In the genomic region with DNA sequence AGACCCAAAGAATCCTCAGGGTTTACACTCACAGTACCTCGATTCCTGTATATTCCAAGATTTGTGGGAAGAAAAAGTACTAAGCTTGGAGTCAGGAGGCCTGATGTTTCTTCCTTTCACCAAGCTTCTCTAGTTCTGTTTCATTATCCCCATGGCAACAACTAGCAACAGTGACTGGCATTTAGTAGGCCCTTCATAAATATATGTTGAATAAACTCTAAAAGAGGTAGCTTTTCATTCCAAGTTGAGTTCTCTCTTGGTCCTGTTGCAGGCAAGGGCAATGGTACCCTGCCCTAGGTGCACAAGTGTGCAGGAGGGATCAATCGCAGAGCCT, we compare ENCODE assay signal across 7 cellular contexts. TPM values are rescaled to one million over a fixed set of nuclear protein-coding genes. Genes with fewer than 3 reads are reported as not detected.
DNase-seq lines count a peak whose midpoint lies in the region; ATAC-seq, FAIRE-seq and TF ChIP-seq lines count a peak whose summit lies in the region.

No MANE protein-coding gene starts in this region.

- in situ Hi-C loops in astrocyte of the cerebellum (cut with HindIII; ENCODE audit: low sequenced_read_pairs) = no loop called here

- H3K27me3 ChIP-seq in kidney epithelial cell (ENCODE audit: control insufficient read depth, insufficient read depth, low read length) = no peaks in the 10 kb centered on the region

- DNase-seq in GM03348 (ENCODE audit: low spot score) (peak; percentile 21), LNCaP clone FGC (ENCODE audit: low read depth) (no peak), astrocyte of the cerebellum (ENCODE audit: low read depth) (peak; percentile 13), kidney epithelial cell (ENCODE audit: low read depth) (peak; percentile 19), substantia nigra (lab: John Stamatoyannopoulos, UW) (no peak), urothelium cell line (ENCODE audit: low spot score) (no peak)

- peak overlapping the region; percentile 85 for H3K27ac ChIP-seq in substantia nigra (ENCODE audit: low read depth, low read length, poor library complexity, severe bottlenecking)

- H3K4me3 ChIP-seq in LNCaP clone FGC (ENCODE audit: low read depth, low read length) (peak overlapping the region; percentile 68), astrocyte of the cerebellum (ENCODE audit: low read depth, low read length) (peak overlapping the region; percentile 78), kidney epithelial cell (ENCODE audit: low read depth, low read length) (peak overlapping the region; percentile 93)

- no peak for FAIRE-seq in urothelium cell line (lab: Jason Lieb, UNC)

- ATAC-seq in HG02763 (IDR thresholded peaks at IDR 0.05; ENCODE audit: unreplicated experiment) = no peak

- H3K36me3 ChIP-seq in kidney epithelial cell (ENCODE audit: control insufficient read depth, insufficient read depth, low read length) = peaks cover 2% of the 10 kb centered on the region

- TF ChIP-seq CTCF in LNCaP clone FGC (IDR thresholded peaks at IDR 0.05; ENCODE audit: control insufficient read depth, extremely low read depth, insufficient read depth) = no peak
- no peak for TF ChIP-seq CTCF in astrocyte of the cerebellum (IDR thresholded peaks at IDR 0.05; ENCODE audit: low read depth, low read length, missing control alignments)
- TF ChIP-seq CTCF in kidney epithelial cell (IDR thresholded peaks at IDR 0.05; ENCODE audit: insufficient read depth, low read length, poor library complexity, severe bottlenecking) = no peak

RNA-seq across cellular contexts. Expression of a gene that starts 0.5 kb away (rescaled TPM):
- 118 and 119 TPM in 2 replicates for total RNA-seq in kidney epithelial cell

RNA-seq across cellular contexts. Expression of a gene that starts 15.1 kb away (rescaled TPM):
- 45.9 and 71.1 TPM in 2 replicates for total RNA-seq in kidney epithelial cell

RNA-seq across cellular contexts. Expression of a gene that starts 37.0 kb away (rescaled TPM):
- total RNA-seq in kidney epithelial cell = 114 and 142 TPM in 2 replicates

Comparison
In these comparisons a context has a peak if more than half of its experiments do, and no peak if none do; other contexts are left out.
1. DNase-seq: peak in GM03348 (single experiment), astrocyte of the cerebellum (single experiment) and kidney epithelial cell (single experiment); none in LNCaP clone FGC (single experiment), substantia nigra (0 of 49) and urothelium cell line (single experiment).
2. Peak in every context shown above with its lines, with median percentiles within 50 percentile points of each other: H3K4me3 ChIP-seq.